ENCODE assay signal across 9 cellular contexts in the genomic region with DNA sequence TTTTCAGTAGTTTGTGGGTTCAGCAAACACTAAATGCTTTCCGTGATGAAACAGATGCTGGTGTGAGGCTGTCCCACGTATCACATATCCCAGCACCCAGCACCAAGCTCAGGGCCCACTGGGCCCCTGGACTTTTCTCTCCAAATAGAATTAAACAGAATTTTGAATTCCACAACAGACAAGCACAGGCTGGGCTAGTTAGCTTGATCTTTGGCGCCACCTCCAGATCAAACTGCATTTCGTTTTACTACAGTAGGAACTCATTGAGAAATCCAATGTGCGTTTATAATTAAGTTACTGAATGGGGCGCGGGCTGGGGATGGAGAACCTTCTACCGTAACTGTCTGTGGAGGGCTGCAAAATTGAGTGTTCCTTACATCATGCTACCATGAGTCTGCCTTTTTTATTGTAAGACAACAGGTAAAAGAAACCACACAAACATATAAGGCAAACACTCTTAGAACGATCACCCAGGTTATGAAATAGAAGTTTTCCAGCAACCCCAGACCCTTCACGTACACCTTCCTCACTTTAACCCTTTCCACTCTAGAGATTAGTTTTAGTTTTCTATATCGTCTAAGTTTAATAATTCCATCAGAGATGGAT.
A peak's percentile ranks its signal among the peaks of the same experiment; 100 is the strongest.
DNase-seq lines count a peak whose midpoint lies in the region; ATAC-seq and TF ChIP-seq lines count a peak whose summit lies in the region.
"Had no signal": no experiment of that assay in that cellular context is flagged by ENCODE, and none has a peak within 500 bp of the region (broad histone marks: within the 10 kb centered on the region; RNA-seq: fewer than 3 reads in every experiment).

No MANE protein-coding gene starts in this region.

- H3K9ac ChIP-seq in Loucy (ENCODE audit: low read depth, low read length, poor library complexity, severe bottlenecking), result no peak overlapping the region

- H3F3A ChIP-seq in Loucy (ENCODE audit: low read depth), result no peaks in the 10 kb centered on the region; the same call in 1 of the 2 replicates

- H3K9me3 ChIP-seq in Loucy (ENCODE audit: insufficient read depth, low read depth, low read length), result peaks cover 16% of the 10 kb centered on the region; the same call in 1 of the 2 replicates

- in situ Hi-C loops in T47D (cut with HindIII; ENCODE audit: low pct_unique_long_range_greater_than_20kb, low sequenced_read_pairs), result no loop called here

- no peaks in the 10 kb centered on the region for H3K9me2 ChIP-seq in Loucy (replicated peaks; ENCODE audit: low read depth, low read length)

- H3K4me2 ChIP-seq in Loucy (ENCODE audit: low read depth, low read length, poor library complexity, severe bottlenecking), result no peak overlapping the region

- H3K36me3 ChIP-seq in Loucy (ENCODE audit: insufficient read depth, low read length), result no peaks in the 10 kb centered on the region; the same call in 1 of the 2 replicates

- no peak overlapping the region for H2AFZ ChIP-seq in Loucy (ENCODE audit: low read length)

- no peaks in the 10 kb centered on the region for H3K27me3 ChIP-seq in Loucy (ENCODE audit: insufficient read depth, low read length, poor library complexity, severe bottlenecking)

- DNase-seq in ELF-1 (ENCODE audit: low read depth, low spot score), result peak; percentile 33
- peak; percentile 16 to 30 for DNase-seq in SHP77 (lab: John Stamatoyannopoulos, UW)
- DNase-seq in T47D (ENCODE audit: low read depth in 1 of 2, low spot score in 1 of 2), result peak; percentile 78 to 91
- DNase-seq in inferior parietal cortex (ENCODE audit: extremely low spot score), result peak; percentile 75
- DNase-seq in stimulated activated CD4-positive, alpha-beta T cell treated with anti-CD3 and anti-CD28 coated beads, Interleukin-1b, Interleukin-23, amount 100 ng/mL, for 48 hours, result peak; percentile 33
- DNase-seq in T-helper 9 cell, result no peak
- DNase-seq: activated B cell treated with CpG ODN at 0.5 μM for 24 hours had no signal

- H3K79me2 ChIP-seq in Loucy (ENCODE audit: insufficient read depth, low read length), result no peaks in the 10 kb centered on the region

- H3K4me1 ChIP-seq in Loucy (ENCODE audit: insufficient read depth, low read length, poor library complexity, severe bottlenecking), result peaks cover 31% of the 10 kb centered on the region

- no peak for ATAC-seq in HG02870 (IDR thresholded peaks at IDR 0.05; ENCODE audit: unreplicated experiment)

- peak; percentile 92 for TF ChIP-seq CTCF in Loucy (conservative IDR thresholded peaks at IDR 0.05; ENCODE audit: low read length)

- no peaks in the 10 kb centered on the region for H4K20me1 ChIP-seq in Loucy (ENCODE audit: insufficient read depth, low read length, poor library complexity, severe bottlenecking)

- H3K4me3 ChIP-seq in Loucy (ENCODE audit: low read length, poor library complexity, severe bottlenecking), result no peak overlapping the region
